19 cellular contexts compared by ENCODE assay signal in the genomic region with DNA sequence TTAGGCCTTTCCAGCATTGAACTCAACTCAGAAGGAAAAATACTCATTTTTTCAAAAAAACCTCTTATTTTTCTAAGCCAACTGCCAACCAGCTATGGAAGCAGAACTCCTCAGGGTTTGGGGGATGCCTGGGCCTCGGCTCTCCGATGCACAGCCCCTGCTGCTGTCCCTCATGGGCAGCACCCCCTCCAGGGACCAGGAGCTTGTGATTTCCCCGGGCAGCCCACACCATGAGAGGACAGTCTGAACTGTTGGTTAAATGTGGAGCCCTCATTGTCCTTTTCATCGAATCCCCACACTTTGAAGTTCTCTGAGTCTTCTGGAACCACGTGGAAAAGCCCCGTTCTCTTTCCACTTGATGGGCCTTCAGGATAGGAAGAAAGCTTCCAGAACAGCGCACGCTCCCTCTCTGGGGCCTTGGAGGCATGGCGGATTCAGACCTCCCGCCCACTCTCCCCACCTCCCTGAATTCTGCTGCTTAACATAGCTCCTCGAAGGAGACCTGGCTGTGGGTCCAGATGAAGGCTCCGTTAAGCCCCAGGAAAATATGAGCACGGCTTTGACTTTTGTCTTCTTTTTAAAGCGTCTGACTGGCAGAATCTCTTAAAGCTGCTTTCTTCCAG.
DNase-seq lines count a peak whose midpoint lies in the region; ATAC-seq and TF ChIP-seq lines count a peak whose summit lies in the region.
"Had no signal": no experiment of that assay in that cellular context is flagged by ENCODE, and none has a peak within 500 bp of the region (broad histone marks: within the 10 kb centered on the region; RNA-seq: fewer than 3 reads in every experiment).

No MANE protein-coding gene starts in this region.

- TF ChIP-seq EP300 in gastroesophageal sphincter (IDR thresholded peaks at IDR 0.05) (no peak), sigmoid colon (IDR thresholded peaks at IDR 0.05) (no peak)

- H3K27me3 ChIP-seq in WERI-Rb-1 (ENCODE audit: insufficient read depth, low read depth, severe bottlenecking) (no peaks in the 10 kb centered on the region), gastroesophageal sphincter (no peaks in the 10 kb centered on the region), sigmoid colon (no peaks in the 10 kb centered on the region), upper lobe of right lung (no peaks in the 10 kb centered on the region)
- H3K27me3 ChIP-seq: adrenal gland, cardiac muscle cell, suprapubic skin had no signal

- ATAC-seq in gastroesophageal sphincter (no peak), GM19395 (IDR thresholded peaks at IDR 0.05; ENCODE audit: unreplicated experiment) (no peak), upper lobe of right lung (no peak)

- H3K27ac ChIP-seq in C4-2B (peak overlapping the region; percentile 75), WERI-Rb-1 (peak overlapping the region; percentile 45), gastroesophageal sphincter (peak overlapping the region; percentile 9 to 85 (median 84)), sigmoid colon (peak overlapping the region; percentile 73 to 89 (median 84)), upper lobe of right lung (no peak overlapping the region)
- H3K27ac ChIP-seq: adrenal gland, cardiac muscle cell, PC-9, suprapubic skin had no signal

- no peak for TF ChIP-seq CTCF in C4-2B (conservative IDR thresholded peaks at IDR 0.05)
- TF ChIP-seq CTCF in WERI-Rb-1 (IDR thresholded peaks at IDR 0.05; ENCODE audit: low read depth, low read length): no peak
- no peak for TF ChIP-seq CTCF in gastroesophageal sphincter (IDR thresholded peaks at IDR 0.05)
- TF ChIP-seq CTCF in sigmoid colon (IDR thresholded peaks at IDR 0.05): no peak
- TF ChIP-seq CTCF in upper lobe of right lung (IDR thresholded peaks at IDR 0.05): no peak

- no peak for TF ChIP-seq POLR2A in gastroesophageal sphincter (IDR thresholded peaks at IDR 0.05)
- no peak for TF ChIP-seq POLR2A in sigmoid colon (IDR thresholded peaks at IDR 0.05)

- no peaks in the 10 kb centered on the region for H3K9me3 ChIP-seq in WERI-Rb-1 (ENCODE audit: severe bottlenecking)
- no peaks in the 10 kb centered on the region for H3K9me3 ChIP-seq in gastroesophageal sphincter
- H3K9me3 ChIP-seq in sigmoid colon: no peaks in the 10 kb centered on the region
- H3K9me3 ChIP-seq in upper lobe of right lung: no peaks in the 10 kb centered on the region
- H3K9me3 ChIP-seq: adrenal gland, suprapubic skin had no signal

- intact Hi-C loops in sigmoid colon (cut with DNase I): loop anchor here (5.0 kb wide), 2 partner anchors 74 to 124 kb away; no protein-coding TSS in a partner anchor
- intact Hi-C loops in upper lobe of right lung (cut with DNase I): no loop called here

- H3K36me3 ChIP-seq in WERI-Rb-1 (peaks cover 31% of the 10 kb centered on the region), gastroesophageal sphincter (no peaks in the 10 kb centered on the region), sigmoid colon (no peaks in the 10 kb centered on the region), upper lobe of right lung (no peaks in the 10 kb centered on the region)
- H3K36me3 ChIP-seq: adrenal gland, cardiac muscle cell, suprapubic skin had no signal

- peaks cover 0 to 99% (median 20%) of the 10 kb centered on the region in 3 donors for H3K4me1 ChIP-seq in gastroesophageal sphincter
- H3K4me1 ChIP-seq in sigmoid colon: peaks cover 0 to 86% (median 76%) of the 10 kb centered on the region in 4 donors
- peaks cover 13% of the 10 kb centered on the region for H3K4me1 ChIP-seq in upper lobe of right lung

- H3K4me3 ChIP-seq in WERI-Rb-1 (ENCODE audit: low read depth, low read length) (no peak overlapping the region), gastroesophageal sphincter (no peak overlapping the region), sigmoid colon (no peak overlapping the region), upper lobe of right lung (no peak overlapping the region)
- H3K4me3 ChIP-seq: adrenal gland, cardiac muscle cell, PC-9 had no signal

- WGBS in gastroesophageal sphincter (ENCODE audit: low coverage in 1 of 2), 2 donors: 64 to 75% methylated on average over 5 to 10 of the region's 14 CpGs
- 88 to 90% methylated on average over 14 of the region's 14 CpGs for WGBS in sigmoid colon, 2 donors

- DNase-seq in WERI-Rb-1: peak; percentile 59
- no peak for DNase-seq in sigmoid colon
- no peak for DNase-seq in upper lobe of right lung
- DNase-seq in GOT3 (lab: John Stamatoyannopoulos, UW): no peak
- DNase-seq in SW480 (ENCODE audit: low spot score): no peak
- DNase-seq: activated CD4-positive, alpha-beta T cell treated with anti-CD3 and anti-CD28 coated beads, Interleukin-2, amount 50 U/mL, for 1 hour; activated CD8-positive, alpha-beta memory T cell treated with anti-CD3 and anti-CD28 coated beads, Interleukin-2, amount 50 U/mL, for 4 hours; activated effector memory CD4-positive, alpha-beta T cell treated with Interleukin-2 at 50 U/mL for 16 hours; adrenal gland; CD4-positive, alpha-beta memory T cell; effector CD4-positive, alpha-beta T cell; MM.1S; PC-9; SIG-M5 had no signal
